In the genomic region with DNA sequence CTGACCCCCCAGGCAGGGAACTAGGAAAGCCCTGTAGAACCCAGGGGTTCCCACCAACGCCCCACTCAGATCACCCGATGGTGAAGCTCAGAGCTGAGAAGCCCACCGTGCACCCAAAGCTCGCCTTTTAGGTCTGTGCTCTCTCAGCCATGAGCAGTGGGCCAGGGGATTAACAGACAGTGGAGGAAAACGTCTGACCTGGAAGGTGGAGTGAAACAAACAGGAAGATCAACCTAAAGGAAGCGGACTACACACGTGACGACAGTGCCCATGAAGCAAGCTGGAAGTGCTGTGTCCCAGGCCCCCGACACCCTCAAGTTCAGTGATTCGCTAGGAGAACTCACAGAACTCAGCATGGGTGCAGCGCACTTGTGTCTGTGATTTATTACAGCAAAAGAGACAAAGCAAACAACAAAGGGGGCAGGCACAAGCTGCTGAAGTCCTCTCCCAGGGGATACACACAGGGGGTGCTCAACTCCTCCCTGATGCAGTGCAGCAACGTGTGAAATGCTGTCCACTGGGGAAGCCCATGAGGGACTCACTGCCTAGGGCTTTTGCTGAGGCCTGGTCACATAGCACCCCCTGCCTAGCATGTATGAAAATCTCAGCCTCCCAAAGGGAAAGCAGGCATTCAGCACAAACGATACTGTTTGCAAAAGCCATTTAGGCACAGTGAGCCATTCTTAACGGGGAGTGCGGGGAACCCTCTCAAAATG, we compare ENCODE assay signal across 8 cellular contexts. TPM values are rescaled to one million over a fixed set of nuclear protein-coding genes. Genes with fewer than 3 reads are reported as not detected.
A peak's percentile ranks its signal among the peaks of the same experiment; 100 is the strongest.
DNase-seq lines count a peak whose midpoint lies in the region; ATAC-seq and TF ChIP-seq lines count a peak whose summit lies in the region.

No MANE protein-coding gene starts in this region.

- ATAC-seq in foreskin keratinocyte (no peak), HG02571 (IDR thresholded peaks at IDR 0.05; ENCODE audit: unreplicated experiment) (no peak)
- no peak for ATAC-seq in effector memory CD8-positive, alpha-beta T cell (replicated peaks)

- intact Hi-C loops in stomach (cut with DNase I; ENCODE audit: low total_unique reads) = no loop called here

- TF ChIP-seq POLR2A in stomach (IDR thresholded peaks at IDR 0.05) = no peak

- no peaks in the 10 kb centered on the region for H3K27me3 ChIP-seq in H7 (ENCODE audit: control insufficient read depth, insufficient read depth, low read length)
- H3K27me3 ChIP-seq in foreskin keratinocyte = peaks cover 8% of the 10 kb centered on the region
- H3K27me3 ChIP-seq in stomach = no peaks in the 10 kb centered on the region

- DNase-seq in AML-193 (lab: John Stamatoyannopoulos, UW) = peak; percentile 25 to 36
- peak; percentile 63 for DNase-seq in H7
- peak; percentile 32 for DNase-seq in SHP77 treated with DMSO at 0.1 percent for 48 hours (lab: John Stamatoyannopoulos, UW)
- no peak for DNase-seq in foreskin keratinocyte
- peak; percentile 47 for DNase-seq in type B pancreatic cell (ENCODE audit: extremely low spot score, unreplicated experiment)
- DNase-seq in stomach = no peak
- DNase-seq in effector memory CD8-positive, alpha-beta T cell = no peak

- H3K4me3 Mint-ChIP-seq in type B pancreatic cell = no peak overlapping the region
- H3K4me3 Mint-ChIP-seq in effector memory CD8-positive, alpha-beta T cell = no peak overlapping the region

- no peaks in the 10 kb centered on the region for H3K36me3 Mint-ChIP-seq in type B pancreatic cell
- no peaks in the 10 kb centered on the region for H3K36me3 Mint-ChIP-seq in effector memory CD8-positive, alpha-beta T cell (ENCODE audit: insufficient read depth)

- H3K27ac ChIP-seq in foreskin keratinocyte = no peak overlapping the region
- no peak overlapping the region for H3K27ac ChIP-seq in stomach

- WGBS in stomach, 5 donors = 65 to 69% (median 66%) methylated on average over 15 of the region's 15 CpGs

- H3K4me1 Mint-ChIP-seq in type B pancreatic cell (ENCODE audit: unreplicated experiment) = no peaks in the 10 kb centered on the region
- no peaks in the 10 kb centered on the region for H3K4me1 Mint-ChIP-seq in effector memory CD8-positive, alpha-beta T cell (ENCODE audit: low read depth in 2 of 2)

- H3K9me3 ChIP-seq in stomach = no peaks in the 10 kb centered on the region

- peak; percentile 44 for TF ChIP-seq CTCF in foreskin keratinocyte (conservative IDR thresholded peaks at IDR 0.05)
- peak; percentile 37 for TF ChIP-seq CTCF in type B pancreatic cell (conservative IDR thresholded peaks at IDR 0.05)
- TF ChIP-seq CTCF in stomach (IDR thresholded peaks at IDR 0.05) = no peak

- H3K4me3 ChIP-seq in H7 (ENCODE audit: insufficient read depth, low read depth, low read length) (no peak overlapping the region), stomach (no peak overlapping the region)

- H3K27me3 Mint-ChIP-seq in type B pancreatic cell = no peaks in the 10 kb centered on the region
- H3K27me3 Mint-ChIP-seq in effector memory CD8-positive, alpha-beta T cell = no peaks in the 10 kb centered on the region

- H3K27ac Mint-ChIP-seq in type B pancreatic cell = peak overlapping the region; percentile 19
- H3K27ac Mint-ChIP-seq in effector memory CD8-positive, alpha-beta T cell = no peak overlapping the region

- H3K36me3 ChIP-seq in H7 (replicated peaks; ENCODE audit: control insufficient read depth, insufficient read depth, low read length) = no peaks in the 10 kb centered on the region
- no peaks in the 10 kb centered on the region for H3K36me3 ChIP-seq in stomach

- no peaks in the 10 kb centered on the region for H3K4me1 ChIP-seq in foreskin keratinocyte
- H3K4me1 ChIP-seq in stomach = peaks cover 0 to 11% (median 4%) of the 10 kb centered on the region in 4 donors

- TF ChIP-seq EP300 in stomach (IDR thresholded peaks at IDR 0.05) = no peak

- H3K9me3 Mint-ChIP-seq in type B pancreatic cell = no peaks in the 10 kb centered on the region
- H3K9me3 Mint-ChIP-seq in effector memory CD8-positive, alpha-beta T cell = no peaks in the 10 kb centered on the region

RNA-seq across cellular contexts. Expression of a gene that starts 43.5 kb away (rescaled TPM):
- total RNA-seq in H7 (2014; rRNA removed; shearing (Covaris generic)) = 0.87 and 1.7 TPM in 2 replicates
- total RNA-seq in foreskin keratinocyte (0.28 and 0.41 TPM in 2 replicates), type B pancreatic cell (ENCODE audit: low replicate concordance) (4.4 and 4.5 TPM in 2 replicates), stomach (10 to 100 TPM in 1 of 5 donors, 1 to 10 TPM in 3, under 1 TPM in 1; 0.87 to 13.4 (median 5.2) TPM)
- polyA plus RNA-seq in foreskin keratinocyte (0.22 and 0.31 TPM in 2 replicates), stomach (1 to 10 TPM in 1 of 3 donors, under 1 TPM in 2; 0.50 to 2.7 (median 0.70) TPM)

RNA-seq across cellular contexts. Expression of a gene that starts 50.7 kb away (rescaled TPM):
- 0.21 and 0.81 TPM in 2 replicates for total RNA-seq in H7 (2014; rRNA removed; shearing (Covaris generic))
- total RNA-seq in foreskin keratinocyte (not detected in 2 replicates), type B pancreatic cell (ENCODE audit: low replicate concordance) (0.29 and 2.2 TPM in 2 replicates), stomach (10 to 100 TPM in 3 of 5 donors, 1 to 10 TPM in 2; 1.0 to 13.9 (median 10.3) TPM)
- polyA plus RNA-seq in foreskin keratinocyte (not detected in 2 replicates), stomach (10 to 100 TPM in 1 of 3 donors, 1 to 10 TPM in 2; 3.4 to 10.7 (median 8.2) TPM)

Comparison
In these comparisons a context has a peak if more than half of its experiments do, and no peak if none do; other contexts are left out.
1. DNase-seq: peak in AML-193 (2 of 2), H7 (single experiment), SHP77 treated with DMSO at 0.1 percent for 48 hours (single experiment) and type B pancreatic cell (single experiment); none in foreskin keratinocyte (0 of 2), stomach (single experiment) and effector memory CD8-positive, alpha-beta T cell (0 of 3).
2. CTCF ChIP-seq: peak in foreskin keratinocyte (single experiment) and type B pancreatic cell (single experiment); none in stomach (0 of 7).